15 cellular contexts compared by ENCODE assay signal in genomic region chr22:17118342-17118741, GRCh38. TPM values are rescaled to one million over a fixed set of nuclear protein-coding genes. Genes with fewer than 3 reads are reported as not detected.
DNase-seq lines count a peak whose midpoint lies in the region; ATAC-seq, FAIRE-seq and TF ChIP-seq lines count a peak whose summit lies in the region.
"Had no signal": no experiment of that assay in that cellular context is flagged by ENCODE, and none has a peak within 500 bp of the region (broad histone marks: within the 10 kb centered on the region; RNA-seq: fewer than 3 reads in every experiment).

No MANE protein-coding gene starts in this region.

- peaks cover 24% of the 10 kb centered on the region for H3K4me1 ChIP-seq in GM23338 (ENCODE audit: insufficient read depth)
- peaks cover 18% of the 10 kb centered on the region for H3K4me1 ChIP-seq in GM12878 (ENCODE audit: control insufficient read depth, insufficient read depth, low read length)
- H3K4me1 ChIP-seq in PC-9 (replicated peaks; ENCODE audit: insufficient read depth): no peaks in the 10 kb centered on the region
- H3K4me1 ChIP-seq: testis had no signal

- H3K79me2 ChIP-seq in GM23338 (replicated peaks; ENCODE audit: insufficient read depth): no peaks in the 10 kb centered on the region
- H3K79me2 ChIP-seq in GM12878 (ENCODE audit: control insufficient read depth, insufficient read depth, low read length): no peaks in the 10 kb centered on the region
- H3K79me2 ChIP-seq in PC-9 (ENCODE audit: low read depth): no peaks in the 10 kb centered on the region

- TF ChIP-seq CTCF in CD4-positive, alpha-beta T cell (IDR thresholded peaks at IDR 0.05): no peak
- TF ChIP-seq CTCF in GM23338 (conservative IDR thresholded peaks at IDR 0.05; ENCODE audit: low read depth in 2 of 2): no peak
- TF ChIP-seq CTCF in GM12878 (IDR thresholded peaks at IDR 0.05 in 2 of 3, conservative IDR thresholded peaks at IDR 0.05 in 1 of 3; ENCODE audit: control insufficient read depth in 2 of 3, extremely low read depth in 1 of 3, insufficient read depth in 1 of 3, low read depth in 3 of 3, low read length in 3 of 3): no peak
- TF ChIP-seq CTCF in nephron (IDR thresholded peaks at IDR 0.05; ENCODE audit: unreplicated experiment in 3 of 3): no peak
- TF ChIP-seq CTCF in PC-9 (conservative IDR thresholded peaks at IDR 0.05): no peak

- H3F3A ChIP-seq in GM23338 (replicated peaks; ENCODE audit: low read depth): peaks cover 15% of the 10 kb centered on the region; the same call in 1 of the 2 replicates
- no peaks in the 10 kb centered on the region for H3F3A ChIP-seq in PC-9 (ENCODE audit: insufficient read depth, low read depth)

- intact Hi-C loops in CD4-positive, alpha-beta T cell (cut with DNase I, micrococcal nuclease): loop anchor here (5.0 kb wide), 1 partner anchor 39 kb away; the partner anchor contains the start of gene HDHD5 (in 2 of the 2)
- intact Hi-C loops in GM12878 (cut with micrococcal nuclease; ENCODE audit: unreplicated experiment): no loop called here
- intact Hi-C loops in PC-9 (cut with micrococcal nuclease; ENCODE audit: unreplicated experiment): no loop called here

- TF ChIP-seq RAD21 in GM12878 (IDR thresholded peaks at IDR 0.05; ENCODE audit: insufficient read depth, low read depth, low read length): no peak

- H3K4me3 ChIP-seq in GM23338 (no peak overlapping the region), GM12878 (no peak overlapping the region), PC-9 (no peak overlapping the region)
- H3K4me3 ChIP-seq: Peyer's patch, testis had no signal

- peaks cover 64% of the 10 kb centered on the region for H3K4me1 Mint-ChIP-seq in CD4-positive, alpha-beta T cell (ENCODE audit: low read depth)
- H3K4me1 Mint-ChIP-seq in GM23338: peaks cover 30% of the 10 kb centered on the region
- H3K4me1 Mint-ChIP-seq in nephron: peaks cover 12% of the 10 kb centered on the region

- H3K9ac ChIP-seq in GM12878 (ENCODE audit: control insufficient read depth, insufficient read depth, low read length): no peak overlapping the region

- CTCF ChIA-PET in CD4-positive, alpha-beta T cell (lab: Charles Lee): interaction anchor here (1.0 to 2.9 kb wide), 2 partner anchors 12 to 53 kb away, joined by 3 to 7 read pairs; no protein-coding TSS in a partner anchor
- CTCF ChIA-PET in GM12878 (lab: Yijun Ruan, JAX) (no interaction called here), PC-9 (lab: Charles Lee) (no interaction called here)

- POLR2A ChIA-PET in CD4-positive, alpha-beta T cell (lab: Charles Lee): interaction anchor here (1.3 to 3.8 kb wide), 4 partner anchors 16 to 43 kb away, joined by 4 to 42 read pairs (median 5); no protein-coding TSS in a partner anchor
- POLR2A ChIA-PET in GM12878 (lab: Charles Lee) (interaction anchor here (0.6 kb wide), 1 partner anchor 156 kb away, joined by 3 read pairs; no protein-coding TSS in a partner anchor), PC-9 (lab: Charles Lee; ENCODE audit: unreplicated experiment) (no interaction called here)

- H3K9me2 ChIP-seq in GM23338 (ENCODE audit: insufficient read depth) (no peaks in the 10 kb centered on the region), PC-9 (ENCODE audit: insufficient read depth) (no peaks in the 10 kb centered on the region)

- in situ Hi-C loops in GM12878 (cut with MboI): no loop called here

- peaks cover 15% of the 10 kb centered on the region for H3K27me3 ChIP-seq in CD4-positive, alpha-beta T cell (ENCODE audit: control insufficient read depth, insufficient read depth, low read length)
- peaks cover 10% of the 10 kb centered on the region; the same call in 1 of the 2 replicates for H3K27me3 ChIP-seq in GM23338 (ENCODE audit: insufficient read depth)
- H3K27me3 ChIP-seq in GM12878 (replicated peaks in 1 of 2; ENCODE audit: control insufficient read depth in 2 of 2, insufficient read depth in 2 of 2, low read length in 1 of 2): peaks cover 4 to 10% of the 10 kb centered on the region in 2 experiments
- H3K27me3 ChIP-seq in PC-9 (ENCODE audit: insufficient read depth, low read depth): no peaks in the 10 kb centered on the region
- H3K27me3 ChIP-seq: testis had no signal

- H3K27me3 Mint-ChIP-seq in CD4-positive, alpha-beta T cell: peaks cover 15% of the 10 kb centered on the region
- peaks cover 19% of the 10 kb centered on the region for H3K27me3 Mint-ChIP-seq in GM23338 (ENCODE audit: insufficient read depth, low read depth, poor library complexity)
- H3K27me3 Mint-ChIP-seq in nephron (ENCODE audit: low read depth): peaks cover 25% of the 10 kb centered on the region

- H3K27ac ChIP-seq in CD4-positive, alpha-beta T cell (ENCODE audit: low read depth, low read length): no peak overlapping the region
- no peak overlapping the region for H3K27ac ChIP-seq in GM23338 (ENCODE audit: low read depth)
- H3K27ac ChIP-seq in GM12878 (ENCODE audit: control insufficient read depth, insufficient read depth): no peak overlapping the region
- no peak overlapping the region for H3K27ac ChIP-seq in PC-9
- H3K27ac ChIP-seq: Peyer's patch, testis had no signal

- H4K20me1 ChIP-seq in GM23338 (replicated peaks; ENCODE audit: insufficient read depth) (0 out of 2 replicates have a peak, but pooled peaks cover 3% of the 10 kb centered on the region), GM12878 (ENCODE audit: control insufficient read depth, insufficient read depth) (peaks cover 4% of the 10 kb centered on the region; the same call in 1 of the 2 replicates), PC-9 (ENCODE audit: insufficient read depth) (no peaks in the 10 kb centered on the region)

- no peak for ATAC-seq in CD4-positive, alpha-beta T cell (ENCODE audit: poor library complexity)
- ATAC-seq in GM23338 (no peak), GM12878 (no peak)

- no peaks in the 10 kb centered on the region for H3K9me3 Mint-ChIP-seq in CD4-positive, alpha-beta T cell
- H3K9me3 Mint-ChIP-seq in GM23338: no peaks in the 10 kb centered on the region; the same call in 2 of the 3 replicates
- no peaks in the 10 kb centered on the region for H3K9me3 Mint-ChIP-seq in nephron

- H2AFZ ChIP-seq in GM23338: no peak overlapping the region
- H2AFZ ChIP-seq in GM12878 (ENCODE audit: control insufficient read depth, low read depth, low read length): no peak overlapping the region
- no peak overlapping the region for H2AFZ ChIP-seq in PC-9

- H3K9me3 ChIP-seq in CD4-positive, alpha-beta T cell (ENCODE audit: control insufficient read depth, low read length): no peaks in the 10 kb centered on the region
- H3K9me3 ChIP-seq in GM12878 (replicated peaks; ENCODE audit: control insufficient read depth, insufficient read depth, low read length) (no peaks in the 10 kb centered on the region), PC-9 (ENCODE audit: insufficient read depth, low read depth) (no peaks in the 10 kb centered on the region)
- H3K9me3 ChIP-seq: Peyer's patch, testis had no signal

- DNase-seq in CD4-positive, alpha-beta T cell: no peak
- no peak for DNase-seq in GM23338 (ENCODE audit: low spot score)
- no peak for DNase-seq in GM12878 (ENCODE audit: low read depth, low spot score)
- DNase-seq in PC-9: no peak
- DNase-seq in activated CD8-positive, alpha-beta memory T cell treated with anti-CD3 and anti-CD28 coated beads, Interleukin-2, amount 50 U/mL, for 4 hours: no peak
- DNase-seq in cortex of kidney (lab: John Stamatoyannopoulos, UW): no peak
- DNase-seq: activated naive CD4-positive, alpha-beta T cell treated with anti-CD3 and anti-CD28 coated beads, Interleukin-2, amount 50 U/mL, for 16 hours; C1 segment of cervical spinal cord; islet precursor cell; NCI-H1930; NCI-H526 treated with DMSO at 0.1 percent for 48 hours; Peyer's patch; testis had no signal

- RAD21 ChIA-PET in GM12878 (lab: Charles Lee; ENCODE audit: unreplicated experiment): no interaction called here

- no peak for TF ChIP-seq POLR2A in GM12878 (IDR thresholded peaks at IDR 0.05; ENCODE audit: low read depth, low read length)

- no peaks in the 10 kb centered on the region for H3K36me3 Mint-ChIP-seq in CD4-positive, alpha-beta T cell (ENCODE audit: low read depth)
- H3K36me3 Mint-ChIP-seq in GM23338 (ENCODE audit: low read depth): no peaks in the 10 kb centered on the region
- H3K36me3 Mint-ChIP-seq in nephron (ENCODE audit: low read depth): no peaks in the 10 kb centered on the region

- H3K4me2 ChIP-seq in GM23338: peak overlapping the region; percentile 51; the same call in 1 of the 2 replicates
- H3K4me2 ChIP-seq in GM12878 (ENCODE audit: control insufficient read depth, insufficient read depth): peak overlapping the region; percentile 15; the same call in 1 of the 2 replicates
- H3K4me2 ChIP-seq in PC-9: no peak overlapping the region

- no peak for TF ChIP-seq EP300 in GM12878 (IDR thresholded peaks at IDR 0.05; ENCODE audit: borderline replicate concordance in 1 of 2, control insufficient read depth in 1 of 2, low read depth in 2 of 2, low read length in 2 of 2)

- H3K36me3 ChIP-seq in GM23338 (ENCODE audit: insufficient read depth): no peaks in the 10 kb centered on the region
- no peaks in the 10 kb centered on the region for H3K36me3 ChIP-seq in GM12878 (ENCODE audit: control insufficient read depth in 2 of 2, insufficient read depth in 2 of 2, low read length in 1 of 2)
- H3K36me3 ChIP-seq in PC-9 (ENCODE audit: low read depth): no peaks in the 10 kb centered on the region
- H3K36me3 ChIP-seq: Peyer's patch had no signal

- FAIRE-seq in GM12878 (lab: Jason Lieb, UNC): no peak
- FAIRE-seq: G401.6 had no signal

- WGBS in GM12878 (ENCODE audit: insufficient coverage, insufficient replicate concordance, low lambda C conversion rate, missing lambda C conversion rate): 63% methylated on average over 4 of the region's 4 CpGs

- SMC1A ChIA-PET in GM12878 (lab: Charles Lee; ENCODE audit: uncharacterized antibody, unreplicated experiment): no interaction called here

- H3K4me3 Mint-ChIP-seq in CD4-positive, alpha-beta T cell: peak overlapping the region; percentile 72
- H3K4me3 Mint-ChIP-seq in GM23338: peak overlapping the region; percentile 3; the same call in 1 of the 3 replicates
- peak overlapping the region; percentile 74 to 78 (median 78) for H3K4me3 Mint-ChIP-seq in nephron

- BruUV-seq in GM12878 (replicated peaks; lab: Mats Ljungman, UMichigan) (no TSS peak), PC-9 (replicated peaks; lab: Mats Ljungman, UMichigan) (no TSS peak)

- peak overlapping the region; percentile 80 for H3K27ac Mint-ChIP-seq in CD4-positive, alpha-beta T cell
- no peak overlapping the region for H3K27ac Mint-ChIP-seq in GM23338
- no peak overlapping the region for H3K27ac Mint-ChIP-seq in nephron

RNA-seq across cellular contexts. Expression of gene TMEM121B, which starts 2.8 kb away (rescaled TPM):
- total RNA-seq in CD4-positive, alpha-beta T cell: under 1 TPM; 0.05 to 0.08 TPM
- 6.4 and 7.2 TPM in 2 replicates for total RNA-seq in GM23338 (2014; rRNA removed; shearing (Covaris generic))
- polyA plus RNA-seq in GM23338 (2016; fragmentation: Nextera tagmentation; extraction: Ambion mirVana) (2.0 and 2.4 TPM in 2 replicates), GM12878 (2011; rRNA removed) (not detected in 2 replicates), GM12878 (2014; fragmentation: Illumina TruSeq; extraction: Trizol) (0.06 and 0.13 TPM in 2 replicates), GM12878 (2014; fragmentation: Nextera tagmentation; extraction: Ambion mirVana) (under 1 TPM in 1 of 2 experiments, not detected in 1; 0.02 TPM), GM12878 (2014; rRNA removed) (0.04 and 0.10 TPM in 2 replicates), GM12878 (2016; fragmentation: Nextera tagmentation; extraction: Ambion mirVana) (not detected)
- 0.10 and 0.12 TPM in 2 replicates for total RNA-seq in GM12878 (2013; cell fraction: nucleolus; rRNA removed)
- total RNA-seq in GM12878 (2014; rRNA removed) (0.05 TPM in 1 of 2 replicates, not detected in the other), GM12878 (2014; rRNA removed; fragmentation: Illumina TruSeq; extraction: Trizol) (0.04 TPM in 1 of 2 replicates, not detected in the other), GM12878 (2021) (0.08 and 0.10 TPM in 2 replicates), PC-9 (2021) (not detected in 2 replicates)
- polyA plus RNA-seq in GM12878 (2011; ENCODE audit: low read depth): not detected
- polyA plus RNA-seq in GM12878 (2011; cell fraction: cytosol; rRNA removed): 0.07 TPM in 1 of 2 replicates, not detected in the other
- polyA plus RNA-seq in GM12878 (2011; cell fraction: nucleus; rRNA removed): 0.10 and 0.13 TPM in 2 replicates
- 0.03 and 0.04 TPM in 2 replicates for polyA plus RNA-seq in GM12878 (2012)
- not detected in 2 replicates for polyA minus RNA-seq in GM12878 (2011; rRNA and poly(A)+ RNA removed)
- polyA minus RNA-seq in GM12878 (2011; cell fraction: cytosol; rRNA and poly(A)+ RNA removed): not detected in 2 replicates
- 0.10 TPM in 1 of 2 replicates, not detected in the other for polyA minus RNA-seq in GM12878 (2011; cell fraction: nucleus; rRNA and poly(A)+ RNA removed)

RNA-seq across cellular contexts. Expression of gene IL17RA, which starts 33.5 kb away (rescaled TPM):
- total RNA-seq in CD4-positive, alpha-beta T cell: 10 to 100 TPM; 23.2 to 24.3 TPM
- total RNA-seq in GM23338 (2014; rRNA removed; shearing (Covaris generic)): 9.6 and 11.9 TPM in 2 replicates
- polyA plus RNA-seq in GM23338 (2016; fragmentation: Nextera tagmentation; extraction: Ambion mirVana) (3.2 TPM in 2 replicates), GM12878 (2011; rRNA removed) (5.9 and 9.9 TPM in 2 replicates), GM12878 (2014; fragmentation: Illumina TruSeq; extraction: Trizol) (3.8 and 5.1 TPM in 2 replicates), GM12878 (2014; fragmentation: Nextera tagmentation; extraction: Ambion mirVana) (under 1 TPM; 0.71 to 0.75 TPM), GM12878 (2014; rRNA removed) (4.1 and 4.7 TPM in 2 replicates), GM12878 (2016; fragmentation: Nextera tagmentation; extraction: Ambion mirVana) (1 to 10 TPM; 6.4 to 9.7 TPM)
- 22.3 and 23.4 TPM in 2 replicates for total RNA-seq in GM12878 (2013; cell fraction: nucleolus; rRNA removed)
- total RNA-seq in GM12878 (2014; rRNA removed) (3.8 and 4.2 TPM in 2 replicates), GM12878 (2014; rRNA removed; fragmentation: Illumina TruSeq; extraction: Trizol) (3.0 and 3.1 TPM in 2 replicates), GM12878 (2021) (9.4 and 10.2 TPM in 2 replicates), PC-9 (2021) (5.0 and 8.2 TPM in 2 replicates)
- 3.0 TPM for polyA plus RNA-seq in GM12878 (2011; ENCODE audit: low read depth)
- polyA plus RNA-seq in GM12878 (2011; cell fraction: cytosol; rRNA removed): 9.3 and 11.0 TPM in 2 replicates
- 10.5 and 11.5 TPM in 2 replicates for polyA plus RNA-seq in GM12878 (2011; cell fraction: nucleus; rRNA removed)
- polyA plus RNA-seq in GM12878 (2012): 5.1 and 5.8 TPM in 2 replicates
- polyA minus RNA-seq in GM12878 (2011; rRNA and poly(A)+ RNA removed): 11.2 and 13.5 TPM in 2 replicates
- 3.1 and 3.5 TPM in 2 replicates for polyA minus RNA-seq in GM12878 (2011; cell fraction: cytosol; rRNA and poly(A)+ RNA removed)
- polyA minus RNA-seq in GM12878 (2011; cell fraction: nucleus; rRNA and poly(A)+ RNA removed): 7.9 and 11.6 TPM in 2 replicates

RNA-seq across cellular contexts. Expression of gene HDHD5, which starts 40.7 kb away (rescaled TPM):
- total RNA-seq in CD4-positive, alpha-beta T cell: 10 to 100 TPM; 11.0 to 11.6 TPM
- 102 and 116 TPM in 2 replicates for total RNA-seq in GM23338 (2014; rRNA removed; shearing (Covaris generic))
- polyA plus RNA-seq in GM23338 (2016; fragmentation: Nextera tagmentation; extraction: Ambion mirVana): 54.9 and 70.0 TPM in 2 replicates
- 56.3 and 58.2 TPM in 2 replicates for total RNA-seq in GM12878 (2013; cell fraction: nucleolus; rRNA removed)
- 47.8 and 54.1 TPM in 2 replicates for total RNA-seq in GM12878 (2014; rRNA removed)
- total RNA-seq in GM12878 (2014; rRNA removed; fragmentation: Illumina TruSeq; extraction: Trizol): 25.8 and 27.1 TPM in 2 replicates
- total RNA-seq in GM12878 (2021): 46.4 and 47.0 TPM in 2 replicates
- 24.2 TPM for polyA plus RNA-seq in GM12878 (2011; ENCODE audit: low read depth)
- 45.2 and 67.4 TPM in 2 replicates for polyA plus RNA-seq in GM12878 (2011; rRNA removed)
- 116 and 117 TPM in 2 replicates for polyA plus RNA-seq in GM12878 (2011; cell fraction: cytosol; rRNA removed)
- 86.4 and 97.9 TPM in 2 replicates for polyA plus RNA-seq in GM12878 (2011; cell fraction: nucleus; rRNA removed)
- polyA plus RNA-seq in GM12878 (2012): 34.6 and 42.2 TPM in 2 replicates
- polyA plus RNA-seq in GM12878 (2014; fragmentation: Illumina TruSeq; extraction: Trizol): 8.9 and 27.4 TPM in 2 replicates
- 1 to 10 TPM; 1.7 to 7.7 TPM for polyA plus RNA-seq in GM12878 (2014; fragmentation: Nextera tagmentation; extraction: Ambion mirVana)
- polyA plus RNA-seq in GM12878 (2014; rRNA removed): 51.9 and 52.8 TPM in 2 replicates
- 10 to 100 TPM; 67.3 to 68.0 TPM for polyA plus RNA-seq in GM12878 (2016; fragmentation: Nextera tagmentation; extraction: Ambion mirVana)
- polyA minus RNA-seq in GM12878 (2011; rRNA and poly(A)+ RNA removed): 30.0 and 58.2 TPM in 2 replicates
- 19.0 and 20.8 TPM in 2 replicates for polyA minus RNA-seq in GM12878 (2011; cell fraction: cytosol; rRNA and poly(A)+ RNA removed)
- 27.0 and 38.5 TPM in 2 replicates for polyA minus RNA-seq in GM12878 (2011; cell fraction: nucleus; rRNA and poly(A)+ RNA removed)
- total RNA-seq in PC-9 (2021): 26.5 and 31.1 TPM in 2 replicates

Comparison
In these comparisons a context has a peak if more than half of its experiments do, and no peak if none do; other contexts are left out.
1. H3K4me3 Mint-ChIP-seq: peak in every context shown above with its lines; median percentile 78 in nephron; 72 in CD4-positive, alpha-beta T cell; 3 in GM23338.
2. intact Hi-C loops: an anchor here in CD4-positive, alpha-beta T cell (5.0 kb wide); none called in GM12878 and PC-9.